In the genomic region with DNA sequence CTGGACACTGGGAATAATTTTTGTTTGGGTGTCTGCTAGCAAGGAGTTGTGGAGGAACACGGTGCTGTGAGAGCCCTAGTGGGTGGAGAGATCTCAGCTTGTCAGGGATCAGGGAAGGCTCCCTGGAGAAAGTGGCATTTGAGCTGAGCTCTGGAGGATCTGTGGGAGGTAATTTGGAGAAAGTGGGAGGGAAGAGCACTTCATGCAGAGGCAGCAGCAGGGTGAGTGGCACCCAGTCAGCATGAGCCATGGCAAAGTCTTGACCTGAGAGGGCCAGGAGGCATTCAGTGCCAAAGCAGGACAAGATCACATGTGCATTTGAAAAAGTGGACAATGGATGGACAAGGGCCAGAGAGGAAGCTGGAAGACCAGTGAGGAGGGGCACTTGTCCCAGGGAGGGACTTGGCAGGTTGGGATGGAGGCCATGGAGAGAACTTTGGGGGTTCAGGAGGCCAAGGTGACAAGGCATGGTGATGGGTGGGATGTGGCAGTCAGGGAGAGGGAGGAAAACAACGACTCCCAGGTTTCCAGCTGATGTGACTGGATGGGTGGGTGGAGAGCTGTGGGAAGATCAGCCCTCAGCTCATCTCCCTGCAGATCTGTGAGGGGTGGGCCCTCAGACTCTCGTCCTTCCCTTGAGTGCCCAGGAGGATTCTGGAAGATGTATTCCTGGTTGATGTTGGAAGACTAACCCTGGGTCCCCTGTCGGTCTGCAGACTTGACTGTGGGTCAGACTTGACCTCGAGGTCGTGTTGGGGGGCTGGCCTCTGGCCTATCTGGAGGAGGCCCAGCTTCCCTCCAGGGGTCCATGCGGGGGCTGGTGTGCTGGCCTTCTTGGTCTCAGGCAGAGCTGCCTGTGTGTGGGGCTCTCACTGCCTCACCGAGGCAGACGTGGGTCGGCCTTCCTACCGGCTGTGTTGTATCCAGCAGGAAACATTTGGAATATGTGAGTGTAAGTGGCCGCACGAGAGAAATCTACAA, we compare ENCODE assay signal across 25 cellular contexts.
"Had no signal": no experiment of that assay in that cellular context is flagged by ENCODE, and none has a peak within 500 bp of the region (broad histone marks: within the 10 kb centered on the region; RNA-seq: fewer than 3 reads in every experiment).

No MANE protein-coding gene starts in this region.

- H3K4me3 Mint-ChIP-seq: activated CD4-positive, alpha-beta memory T cell treated with anti-CD3 and anti-CD28 coated beads, Interleukin-2, amount 10 ng/mL, durations not matched to agents 7 days and 5 days; activated naive CD8-positive, alpha-beta T cell; activated T-cell treated with anti-CD3 and anti-CD28 coated beads, Interleukin-2, amount 50 U/mL, for 4 hours; natural killer cell treated with Interleukin-12 subunit alpha and Interleukin-12 subunit beta and Interleukin-15 and Interleukin-18, amount 100 ng/mL, for 72 hours had no signal

- ATAC-seq: activated T-cell treated with anti-CD3 and anti-CD28 coated beads, Interleukin-2, amount 50 U/mL, for 4 hours; body of pancreas; foreskin keratinocyte; heart left ventricle; left lung; natural killer cell treated with Interleukin-12 subunit alpha and Interleukin-12 subunit beta and Interleukin-15 and Interleukin-18, amount 100 ng/mL, for 72 hours had no signal

- H3K36me3 Mint-ChIP-seq: activated naive CD8-positive, alpha-beta T cell; natural killer cell treated with Interleukin-12 subunit alpha and Interleukin-12 subunit beta and Interleukin-15 and Interleukin-18, amount 100 ng/mL, for 72 hours had no signal

- H3K36me3 ChIP-seq: adrenal gland, esophagus muscularis mucosa, heart left ventricle, left lung, neutrophil, transverse colon had no signal

- H3K27ac ChIP-seq: adrenal gland, body of pancreas, esophagus muscularis mucosa, foreskin keratinocyte, heart left ventricle, left lung, neutrophil, SK-N-MC, testis, transverse colon had no signal

- H3K9me3 Mint-ChIP-seq: activated CD4-positive, alpha-beta memory T cell treated with anti-CD3 and anti-CD28 coated beads, Interleukin-2, amount 10 ng/mL, durations not matched to agents 7 days and 5 days; activated T-cell treated with anti-CD3 and anti-CD28 coated beads, Interleukin-2, amount 50 U/mL, for 4 hours; activated T-helper 2 cell treated with anti-CD3 and anti-CD28 coated beads, Interferon-gamma antibody, Interleukin-2, Interleukin-4, amounts not matched to agents 10 μg/mL and 5 μg/mL and 100 μg/mL, durations not matched to agents 14 hours and 24 hours and 36 hours; natural killer cell treated with Interleukin-12 subunit alpha and Interleukin-12 subunit beta and Interleukin-15 and Interleukin-18, amount 100 ng/mL, for 72 hours had no signal

- H3K27me3 Mint-ChIP-seq: activated naive CD8-positive, alpha-beta T cell; progenitor cell of endocrine pancreas had no signal

- H3K27me3 ChIP-seq: adrenal gland, body of pancreas, testis, transverse colon had no signal

- DNase-seq: activated CD4-positive, alpha-beta memory T cell treated with anti-CD3 and anti-CD28 coated beads, Interleukin-2, amount 10 ng/mL, durations not matched to agents 7 days and 5 days; activated CD4-positive, alpha-beta T cell treated with anti-CD3 and anti-CD28 coated beads for 48 hours; activated CD4-positive, CD25-positive, alpha-beta regulatory T cell; activated CD8-positive, alpha-beta memory T cell treated with anti-CD3 and anti-CD28 coated beads, Interleukin-2, amount 50 U/mL, for 48 hours; activated T-cell treated with anti-CD3 and anti-CD28 coated beads, Interleukin-2, amount 50 U/mL, for 4 hours; adrenal gland; body of pancreas; cerebellar nuclear complex; foreskin keratinocyte; hypothalamus; kidney glomerular epithelial cell; left lung; mesendoderm; stimulated activated naive CD4-positive, alpha-beta T cell treated with Interleukin-2 at 50 U/mL for 16 hours; testis; transverse colon had no signal

- H3K4me3 ChIP-seq: adrenal gland, body of pancreas, esophagus muscularis mucosa, heart left ventricle, left lung, lung, SK-N-MC, testis, transverse colon had no signal

- H3K4me1 ChIP-seq: adrenal gland, body of pancreas, esophagus muscularis mucosa, heart left ventricle had no signal

- H3K9me3 ChIP-seq: adrenal gland, body of pancreas, esophagus muscularis mucosa, heart left ventricle, left lung, neutrophil, testis, transverse colon had no signal

- H3K27ac Mint-ChIP-seq: activated CD4-positive, alpha-beta memory T cell treated with anti-CD3 and anti-CD28 coated beads, Interleukin-2, amount 10 ng/mL, durations not matched to agents 7 days and 5 days; activated naive CD8-positive, alpha-beta T cell; activated T-helper 2 cell treated with anti-CD3 and anti-CD28 coated beads, Interferon-gamma antibody, Interleukin-2, Interleukin-4, amounts not matched to agents 10 μg/mL and 5 μg/mL and 100 μg/mL, durations not matched to agents 14 hours and 24 hours and 36 hours; natural killer cell treated with Interleukin-12 subunit alpha and Interleukin-12 subunit beta and Interleukin-15 and Interleukin-18, amount 100 ng/mL, for 72 hours; progenitor cell of endocrine pancreas had no signal
